In the genomic region with DNA sequence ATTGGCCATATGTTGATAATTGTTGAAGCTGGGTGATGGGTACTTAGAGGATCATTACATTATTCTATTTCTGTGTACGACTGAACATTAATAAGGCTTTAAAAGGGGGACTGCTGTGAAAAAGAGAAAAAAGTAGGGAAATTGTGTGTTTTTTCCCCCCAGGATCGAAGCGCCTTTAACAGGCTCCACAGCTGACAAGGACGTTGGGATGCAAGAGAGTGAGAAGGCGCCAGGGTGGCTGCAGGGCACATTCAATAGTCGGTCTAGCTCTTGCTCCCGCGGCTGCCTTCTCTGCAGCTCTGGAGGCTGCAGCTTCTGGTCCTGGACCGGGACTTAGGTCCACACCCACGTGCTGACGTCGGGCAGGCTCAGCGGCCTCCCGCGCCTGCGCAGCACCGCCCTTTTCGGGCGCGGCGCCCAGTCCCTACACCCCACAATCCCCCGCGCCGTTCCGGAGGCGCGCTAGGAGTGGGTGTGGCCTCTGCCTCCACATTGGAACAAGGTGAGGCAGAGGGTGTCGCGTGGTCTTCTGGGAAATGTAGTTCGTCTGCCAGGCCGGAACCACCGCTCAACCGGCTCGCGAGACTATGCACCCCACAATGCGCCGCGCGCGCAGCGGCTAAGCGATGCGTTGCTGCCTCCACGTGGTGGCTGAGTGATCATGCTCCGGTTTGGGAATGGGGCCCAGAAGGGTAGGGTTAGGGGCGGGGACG, we compare ENCODE assay signal across 8 cellular contexts. TPM values are rescaled to one million over a fixed set of nuclear protein-coding genes. Genes with fewer than 3 reads are reported as not detected.
DNase-seq lines count a peak whose midpoint lies in the region; ATAC-seq and TF ChIP-seq lines count a peak whose summit lies in the region.

No MANE protein-coding gene starts in this region.

- peaks cover 0 to 15% (median 0%) of the 10 kb centered on the region in 7 donors for H3K27me3 ChIP-seq in spleen (replicated peaks in 1 of 7)

- H3K9me3 ChIP-seq in spleen = no peaks in the 10 kb centered on the region

- ATAC-seq in GM18873 (IDR thresholded peaks at IDR 0.05; ENCODE audit: low FRiP score, unreplicated experiment) = peak; percentile 88
- ATAC-seq in HG03139 (IDR thresholded peaks at IDR 0.05; ENCODE audit: unreplicated experiment) = peak; percentile 92

- H3K27ac ChIP-seq in caudate nucleus (ENCODE audit: low read depth, low read length) (peak overlapping the region; percentile 89), spleen (peak overlapping the region; percentile 39 to 93 (median 88))

- H3K4me3 ChIP-seq in WI38 (ENCODE audit: low read depth, low read length) (peak overlapping the region; percentile 47), spleen (peak overlapping the region in 5 of 8 donors; percentile 9 to 58 (median 26))

- H3K4me1 ChIP-seq in spleen = peaks cover 19 to 69% (median 44%) of the 10 kb centered on the region in 6 donors

- H3K36me3 ChIP-seq in spleen = no peaks in the 10 kb centered on the region

- WGBS in spleen, 5 donors = 0 to 3% (median 0%) methylated on average over 12 to 47 of the region's 47 CpGs

- intact Hi-C loops in spleen (cut with DNase I; ENCODE audit: low total_unique reads) = loop anchor here (2.0 kb wide), 1 partner anchor 47 kb away; no protein-coding TSS in a partner anchor

- peak; percentile 52 to 88 (median 87) for TF ChIP-seq POLR2A in spleen (IDR thresholded peaks at IDR 0.05)

- peak; percentile 99 for DNase-seq in AG08396 (ENCODE audit: low spot score)
- peak; percentile 98 for DNase-seq in NCI-H2196 treated with DMSO at 0.1 percent for 48 hours (lab: John Stamatoyannopoulos, UW; ENCODE audit: unreplicated experiment)
- peak; percentile 71 to 100 (median 99) for DNase-seq in caudate nucleus (lab: John Stamatoyannopoulos, UW)
- peak; percentile 99 for DNase-seq in inferior parietal cortex (ENCODE audit: extremely low spot score)
- DNase-seq in spleen = peak; percentile 100

- peak; percentile 86 for TF ChIP-seq CTCF in WI38 (IDR thresholded peaks at IDR 0.05; ENCODE audit: low read depth, low read length)
- peak; percentile 85 to 100 (median 95) for TF ChIP-seq CTCF in spleen (IDR thresholded peaks at IDR 0.05 in 8 of 11, conservative IDR thresholded peaks at IDR 0.05 in 3 of 11)

RNA-seq across cellular contexts. Expression of gene LRFN3, which starts 4.9 kb away (rescaled TPM):
- 10 to 100 TPM in 4 of 7 donors, 1 to 10 TPM in 3; 7.8 to 18.2 (median 11.5) TPM for total RNA-seq in spleen
- 1 to 10 TPM in 2 of 3 donors, under 1 TPM in 1; 0.76 to 8.0 (median 1.2) TPM for polyA plus RNA-seq in spleen

RNA-seq across cellular contexts. Expression of gene TYROBP, which starts 23.2 kb away (rescaled TPM):
- 100 to 1,000 TPM; 292 to 747 (median 403) TPM for total RNA-seq in spleen
- 100 to 1,000 TPM; 281 to 446 (median 285) TPM for polyA plus RNA-seq in spleen

RNA-seq across cellular contexts. Expression of gene HCST, which starts 29.0 kb away (rescaled TPM):
- total RNA-seq in spleen = 10 to 100 TPM; 31.5 to 80.4 (median 58.2) TPM
- 100 to 1,000 TPM; 119 to 130 (median 122) TPM for polyA plus RNA-seq in spleen

RNA-seq across cellular contexts. Expression of gene NFKBID, which starts 31.0 kb away (rescaled TPM):
- total RNA-seq in spleen = 10 to 100 TPM; 19.6 to 57.5 (median 30.3) TPM
- polyA plus RNA-seq in spleen = 10 to 100 TPM; 12.6 to 19.7 (median 18.1) TPM

Comparison
In these comparisons a context has a peak if more than half of its experiments do, and no peak if none do; other contexts are left out.
1. Peak in every context shown above with its lines: DNase-seq, ATAC-seq, H3K4me3 ChIP-seq and H3K27ac ChIP-seq.